In genomic region chr3:27568393-27568792, GRCh38 we compare ENCODE assay signal across 8 cellular contexts.
DNase-seq lines count a peak whose midpoint lies in the region; TF ChIP-seq lines count a peak whose summit lies in the region.

No MANE protein-coding gene starts in this region.

- in situ Hi-C loops in astrocyte of the spinal cord (cut with HindIII; ENCODE audit: low sequenced_read_pairs), result no loop called here

- H3K4me3 Mint-ChIP-seq in activated CD4-positive, alpha-beta memory T cell treated with anti-CD3 and anti-CD28 coated beads for 36 hours, result no peak overlapping the region

- no peaks in the 10 kb centered on the region for H3K4me1 Mint-ChIP-seq in activated CD4-positive, alpha-beta memory T cell treated with anti-CD3 and anti-CD28 coated beads for 36 hours (ENCODE audit: low read depth)

- no peak overlapping the region for H3K4me3 ChIP-seq in astrocyte of the spinal cord (ENCODE audit: low read depth, low read length)

- H3K27ac Mint-ChIP-seq in activated CD4-positive, alpha-beta memory T cell treated with anti-CD3 and anti-CD28 coated beads for 36 hours, result no peak overlapping the region

- H3K36me3 Mint-ChIP-seq in activated CD4-positive, alpha-beta memory T cell treated with anti-CD3 and anti-CD28 coated beads for 36 hours, result no peaks in the 10 kb centered on the region

- intact Hi-C loops in activated CD4-positive, alpha-beta memory T cell treated with anti-CD3 and anti-CD28 coated beads for 36 hours (cut with micrococcal nuclease), result no loop called here

- CTCF ChIA-PET in activated CD4-positive, alpha-beta memory T cell treated with anti-CD3 and anti-CD28 coated beads for 36 hours (lab: Charles Lee), result no interaction called here

- no peaks in the 10 kb centered on the region for H3K27me3 Mint-ChIP-seq in activated CD4-positive, alpha-beta memory T cell treated with anti-CD3 and anti-CD28 coated beads for 36 hours

- TF ChIP-seq CTCF in astrocyte of the spinal cord (IDR thresholded peaks at IDR 0.05; ENCODE audit: low read depth, low read length), result no peak

- no peaks in the 10 kb centered on the region for H3K9me3 Mint-ChIP-seq in activated CD4-positive, alpha-beta memory T cell treated with anti-CD3 and anti-CD28 coated beads for 36 hours

- peak; percentile 0 for DNase-seq in DMS153 treated with DMSO at 0.1 percent for 48 hours (lab: John Stamatoyannopoulos, UW; ENCODE audit: unreplicated experiment)
- DNase-seq in DMS153 (lab: John Stamatoyannopoulos, UW), result no peak
- DNase-seq in astrocyte of the spinal cord (ENCODE audit: low read depth, low spot score), result peak; percentile 45
- DNase-seq in hippocampal formation (lab: John Stamatoyannopoulos, UW), result peak; percentile 26 to 57
- DNase-seq in ureter (ENCODE audit: low spot score), result peak; percentile 57
- no peak for DNase-seq in activated CD4-positive, alpha-beta memory T cell treated with anti-CD3 and anti-CD28 coated beads for 36 hours
- DNase-seq in CD1c-positive myeloid dendritic cell (ENCODE audit: extremely low spot score), result no peak
- no peak for DNase-seq in DMS53 (lab: John Stamatoyannopoulos, UW)

- POLR2A ChIA-PET in activated CD4-positive, alpha-beta memory T cell treated with anti-CD3 and anti-CD28 coated beads for 36 hours (lab: Charles Lee), result no interaction called here

Comparison
In these comparisons a context has a peak if more than half of its experiments do, and no peak if none do; other contexts are left out.
1. DNase-seq: peak in DMS153 treated with DMSO at 0.1 percent for 48 hours (single experiment), astrocyte of the spinal cord (single experiment), hippocampal formation (2 of 2) and ureter (single experiment); none in DMS153 (single experiment), activated CD4-positive, alpha-beta memory T cell treated with anti-CD3 and anti-CD28 coated beads for 36 hours (single experiment), CD1c-positive myeloid dendritic cell (single experiment) and DMS53 (single experiment).